ENCODE assay signal across 15 cellular contexts in the genomic region with DNA sequence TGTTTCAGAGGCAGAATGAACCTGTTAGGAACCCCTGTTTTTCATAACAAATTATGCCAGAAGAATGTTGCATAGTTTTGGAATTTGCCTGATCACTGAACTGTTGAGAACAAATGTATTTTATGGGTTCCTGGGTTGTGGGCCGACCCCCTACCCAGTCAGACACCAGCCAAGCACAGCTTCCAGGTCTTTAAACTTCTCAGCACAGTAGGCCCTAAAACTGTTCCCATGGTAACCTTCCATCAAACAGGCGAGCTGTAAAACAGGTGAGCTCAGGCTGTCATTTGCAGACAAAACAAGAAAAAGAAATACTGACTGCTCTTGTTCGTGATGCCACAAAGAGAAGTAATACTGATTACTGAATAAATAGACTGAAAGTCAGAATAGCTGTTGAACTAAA.
DNase-seq lines count a peak whose midpoint lies in the region; ATAC-seq and TF ChIP-seq lines count a peak whose summit lies in the region.
"Had no signal": no experiment of that assay in that cellular context is flagged by ENCODE, and none has a peak within 500 bp of the region (broad histone marks: within the 10 kb centered on the region; RNA-seq: fewer than 3 reads in every experiment).

No MANE protein-coding gene starts in this region.

- no peak for TF ChIP-seq RAD21 in neural cell (conservative IDR thresholded peaks at IDR 0.05)

- H3F3A ChIP-seq in neural cell (ENCODE audit: insufficient read depth, low read length, poor library complexity, severe bottlenecking), result no peaks in the 10 kb centered on the region

- H3K9me3 ChIP-seq in neural cell (ENCODE audit: low read length), result no peaks in the 10 kb centered on the region
- H3K9me3 ChIP-seq: A549, BE2C had no signal

- DNase-seq in NCI-H1417 treated with DMSO at 0.1 percent for 48 hours (lab: John Stamatoyannopoulos, UW) (peak; percentile 52), NCI-H69 (lab: John Stamatoyannopoulos, UW) (peak; percentile 66), WTC11 (ENCODE audit: low spot score) (no peak), SW480 (ENCODE audit: low spot score) (no peak)
- DNase-seq: BE2C; CD4-positive, alpha-beta memory T cell; DND-41; GDM1; IMR-90 had no signal

- no peaks in the 10 kb centered on the region for H3K27me3 ChIP-seq in neural cell (ENCODE audit: insufficient read depth, low read depth, low read length)
- H3K27me3 ChIP-seq: BE2C had no signal

- no peaks in the 10 kb centered on the region for H3K9me3 Mint-ChIP-seq in WTC11
- H3K9me3 Mint-ChIP-seq: CD4-positive, alpha-beta memory T cell had no signal

- no peaks in the 10 kb centered on the region for H3K36me3 ChIP-seq in neural cell (ENCODE audit: insufficient read depth, low read length)
- H3K36me3 ChIP-seq: BE2C had no signal

- H3K27ac Mint-ChIP-seq in WTC11, result no peak overlapping the region
- H3K27ac Mint-ChIP-seq: CD4-positive, alpha-beta memory T cell had no signal

- TF ChIP-seq EP300 in neural cell (conservative IDR thresholded peaks at IDR 0.05; ENCODE audit: poor library complexity, severe bottlenecking), result peak; percentile 47

- H3K4me2 ChIP-seq in neural cell (ENCODE audit: low read length), result no peak overlapping the region
- H3K4me2 ChIP-seq: A549 had no signal

- H3K79me2 ChIP-seq in neural cell (replicated peaks; ENCODE audit: insufficient read depth, low read length), result no peaks in the 10 kb centered on the region

- POLR2A ChIA-PET in WTC11 (lab: Charles Lee), result interaction anchor here (0.6 kb wide), 3 partner anchors 172 to 661 kb away, joined by 3 to 5 read pairs (median 3); no protein-coding TSS in a partner anchor

- no peak overlapping the region for H3K4me3 ChIP-seq in neural cell (ENCODE audit: low read length)
- H3K4me3 ChIP-seq: A549 had no signal

- H3K27ac ChIP-seq in neural cell (ENCODE audit: low read length), result peak overlapping the region; percentile 30
- H3K27ac ChIP-seq: A549, C4-2B had no signal

- no peaks in the 10 kb centered on the region for H3K9me2 ChIP-seq in neural cell (ENCODE audit: insufficient read depth, low read length)

- H3K36me3 Mint-ChIP-seq in WTC11, result no peaks in the 10 kb centered on the region
- H3K36me3 Mint-ChIP-seq: CD4-positive, alpha-beta memory T cell had no signal

- no peak overlapping the region for H3K4me3 Mint-ChIP-seq in WTC11
- H3K4me3 Mint-ChIP-seq: CD4-positive, alpha-beta memory T cell had no signal

- H3K4me1 Mint-ChIP-seq in WTC11, result no peaks in the 10 kb centered on the region
- H3K4me1 Mint-ChIP-seq: CD4-positive, alpha-beta memory T cell had no signal

- H4K20me1 ChIP-seq in neural cell (ENCODE audit: insufficient read depth), result no peaks in the 10 kb centered on the region

- ATAC-seq in WTC11 (peak; percentile 57; the same call in 1 of the 2 replicates), HG03097 (IDR thresholded peaks at IDR 0.05; ENCODE audit: low FRiP score, unreplicated experiment) (no peak), HG02571 (IDR thresholded peaks at IDR 0.05; ENCODE audit: unreplicated experiment) (no peak)
- ATAC-seq: A549, HCT116 had no signal

- no peak overlapping the region for H2AFZ ChIP-seq in neural cell (ENCODE audit: low read depth, low read length)

- CTCF ChIA-PET in WTC11 (lab: Charles Lee), result interaction anchor here (0.9 kb wide), 1 partner anchor 115 kb away, joined by 3 read pairs; no protein-coding TSS in a partner anchor

- no peak for TF ChIP-seq CTCF in WTC11 (IDR thresholded peaks at IDR 0.05)
- TF ChIP-seq CTCF in neural cell (IDR thresholded peaks at IDR 0.05; ENCODE audit: poor library complexity, severe bottlenecking), result no peak

- H3K27me3 Mint-ChIP-seq in WTC11 (ENCODE audit: low read depth), result no peaks in the 10 kb centered on the region

- no peak overlapping the region for H3K9ac ChIP-seq in neural cell (ENCODE audit: low read length)

TF ChIP-seq in WTC11, 78 proteins besides CTCF, POLR2A, EP300 and RAD21 (continues in another document):
- TF ChIP-seq FOXJ3 (CRISPR knock-in tag; IDR thresholded peaks at IDR 0.05; ENCODE audit: borderline replicate concordance) (no peak), TCF7 (CRISPR knock-in tag; IDR thresholded peaks at IDR 0.05; ENCODE audit: low read depth) (no peak), ZNF317 (CRISPR knock-in tag; IDR thresholded peaks at IDR 0.05; ENCODE audit: borderline replicate concordance, low read depth) (no peak), ZNF671 (CRISPR knock-in tag; IDR thresholded peaks at IDR 0.05) (no peak)
- TF ChIP-seq, protein P1, sequence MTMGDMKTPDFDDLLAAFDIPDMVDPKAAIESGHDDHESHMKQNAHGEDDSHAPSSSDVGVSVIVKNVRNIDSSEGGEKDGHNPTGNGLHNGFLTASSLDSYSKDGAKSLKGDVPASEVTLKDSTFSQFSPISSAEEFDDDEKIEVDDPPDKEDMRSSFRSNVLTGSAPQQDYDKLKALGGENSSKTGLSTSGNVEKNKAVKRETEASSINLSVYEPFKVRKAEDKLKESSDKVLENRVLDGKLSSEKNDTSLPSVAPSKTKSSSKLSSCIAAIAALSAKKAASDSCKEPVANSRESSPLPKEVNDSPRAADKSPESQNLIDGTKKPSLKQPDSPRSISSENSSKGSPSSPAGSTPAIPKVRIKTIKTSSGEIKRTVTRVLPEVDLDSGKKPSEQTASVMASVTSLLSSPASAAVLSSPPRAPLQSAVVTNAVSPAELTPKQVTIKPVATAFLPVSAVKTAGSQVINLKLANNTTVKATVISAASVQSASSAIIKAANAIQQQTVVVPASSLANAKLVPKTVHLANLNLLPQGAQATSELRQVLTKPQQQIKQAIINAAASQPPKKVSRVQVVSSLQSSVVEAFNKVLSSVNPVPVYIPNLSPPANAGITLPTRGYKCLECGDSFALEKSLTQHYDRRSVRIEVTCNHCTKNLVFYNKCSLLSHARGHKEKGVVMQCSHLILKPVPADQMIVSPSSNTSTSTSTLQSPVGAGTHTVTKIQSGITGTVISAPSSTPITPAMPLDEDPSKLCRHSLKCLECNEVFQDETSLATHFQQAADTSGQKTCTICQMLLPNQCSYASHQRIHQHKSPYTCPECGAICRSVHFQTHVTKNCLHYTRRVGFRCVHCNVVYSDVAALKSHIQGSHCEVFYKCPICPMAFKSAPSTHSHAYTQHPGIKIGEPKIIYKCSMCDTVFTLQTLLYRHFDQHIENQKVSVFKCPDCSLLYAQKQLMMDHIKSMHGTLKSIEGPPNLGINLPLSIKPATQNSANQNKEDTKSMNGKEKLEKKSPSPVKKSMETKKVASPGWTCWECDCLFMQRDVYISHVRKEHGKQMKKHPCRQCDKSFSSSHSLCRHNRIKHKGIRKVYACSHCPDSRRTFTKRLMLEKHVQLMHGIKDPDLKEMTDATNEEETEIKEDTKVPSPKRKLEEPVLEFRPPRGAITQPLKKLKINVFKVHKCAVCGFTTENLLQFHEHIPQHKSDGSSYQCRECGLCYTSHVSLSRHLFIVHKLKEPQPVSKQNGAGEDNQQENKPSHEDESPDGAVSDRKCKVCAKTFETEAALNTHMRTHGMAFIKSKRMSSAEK (CRISPR knock-in tag; IDR thresholded peaks at IDR 0.05; ENCODE audit: borderline replicate concordance), result no peak

TF ChIP-seq in neural cell, 6 proteins besides CTCF, POLR2A, EP300 and RAD21:
- peak; percentile 29 for TF ChIP-seq POLR2AphosphoS5 (IDR thresholded peaks at IDR 0.05)
- no peak for TF ChIP-seq MXI1 (conservative IDR thresholded peaks at IDR 0.05; ENCODE audit: poor library complexity, severe bottlenecking)
- no peak for TF ChIP-seq EZH2 (IDR thresholded peaks at IDR 0.05; ENCODE audit: borderline replicate concordance, insufficient read depth, low read length, poor library complexity, severe bottlenecking)
- TF ChIP-seq SMC3 (conservative IDR thresholded peaks at IDR 0.05; ENCODE audit: poor library complexity), result no peak
- TF ChIP-seq, protein P2, sequence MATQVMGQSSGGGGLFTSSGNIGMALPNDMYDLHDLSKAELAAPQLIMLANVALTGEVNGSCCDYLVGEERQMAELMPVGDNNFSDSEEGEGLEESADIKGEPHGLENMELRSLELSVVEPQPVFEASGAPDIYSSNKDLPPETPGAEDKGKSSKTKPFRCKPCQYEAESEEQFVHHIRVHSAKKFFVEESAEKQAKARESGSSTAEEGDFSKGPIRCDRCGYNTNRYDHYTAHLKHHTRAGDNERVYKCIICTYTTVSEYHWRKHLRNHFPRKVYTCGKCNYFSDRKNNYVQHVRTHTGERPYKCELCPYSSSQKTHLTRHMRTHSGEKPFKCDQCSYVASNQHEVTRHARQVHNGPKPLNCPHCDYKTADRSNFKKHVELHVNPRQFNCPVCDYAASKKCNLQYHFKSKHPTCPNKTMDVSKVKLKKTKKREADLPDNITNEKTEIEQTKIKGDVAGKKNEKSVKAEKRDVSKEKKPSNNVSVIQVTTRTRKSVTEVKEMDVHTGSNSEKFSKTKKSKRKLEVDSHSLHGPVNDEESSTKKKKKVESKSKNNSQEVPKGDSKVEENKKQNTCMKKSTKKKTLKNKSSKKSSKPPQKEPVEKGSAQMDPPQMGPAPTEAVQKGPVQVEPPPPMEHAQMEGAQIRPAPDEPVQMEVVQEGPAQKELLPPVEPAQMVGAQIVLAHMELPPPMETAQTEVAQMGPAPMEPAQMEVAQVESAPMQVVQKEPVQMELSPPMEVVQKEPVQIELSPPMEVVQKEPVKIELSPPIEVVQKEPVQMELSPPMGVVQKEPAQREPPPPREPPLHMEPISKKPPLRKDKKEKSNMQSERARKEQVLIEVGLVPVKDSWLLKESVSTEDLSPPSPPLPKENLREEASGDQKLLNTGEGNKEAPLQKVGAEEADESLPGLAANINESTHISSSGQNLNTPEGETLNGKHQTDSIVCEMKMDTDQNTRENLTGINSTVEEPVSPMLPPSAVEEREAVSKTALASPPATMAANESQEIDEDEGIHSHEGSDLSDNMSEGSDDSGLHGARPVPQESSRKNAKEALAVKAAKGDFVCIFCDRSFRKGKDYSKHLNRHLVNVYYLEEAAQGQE (IDR thresholded peaks at IDR 0.05; ENCODE audit: borderline replicate concordance), result no peak
- TF ChIP-seq TAF1 (IDR thresholded peaks at IDR 0.05; ENCODE audit: low read depth), result no peak
TF ChIP-seq in neural cell: peak in this region for 1.

Comparison
In these comparisons a context has a peak if more than half of its experiments do, and no peak if none do; other contexts are left out.
1. DNase-seq: peak in NCI-H1417 treated with DMSO at 0.1 percent for 48 hours (single experiment) and NCI-H69 (single experiment); none in WTC11 (single experiment) and SW480 (single experiment).